Comparison of ENCODE assay signal across 1 cellular context in the genomic region with DNA sequence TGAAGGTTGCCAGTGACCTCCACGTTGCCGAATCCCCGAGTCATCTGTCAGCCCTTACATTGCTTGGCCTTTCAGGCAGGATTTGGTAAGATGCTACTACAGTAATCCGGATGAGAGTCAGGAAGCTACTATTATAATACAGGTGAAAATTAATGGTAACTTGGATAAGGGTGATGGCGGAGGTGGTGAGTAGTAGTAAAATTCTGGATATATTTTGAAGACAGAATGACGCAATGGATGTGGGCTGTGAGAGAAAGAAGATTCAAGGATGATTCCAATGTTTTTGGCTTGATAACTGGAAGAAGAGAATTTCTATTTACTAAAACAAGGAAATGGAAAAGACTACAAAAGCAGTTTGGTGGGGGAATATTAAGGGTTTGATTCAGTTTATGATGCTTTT.
TF ChIP-seq lines count a peak whose summit lies in the region.

No MANE protein-coding gene starts in this region.

TF ChIP-seq in endothelial cell of umbilical vein, 7 proteins besides CTCF, POLR2A, EP300 and RAD21 (continued from another document):
- TF ChIP-seq GATA2 (IDR thresholded peaks at IDR 0.05; ENCODE audit: insufficient read depth, insufficient read length, low read depth, low read length) (no peak), POLR2AphosphoS5 (IDR thresholded peaks at IDR 0.05; ENCODE audit: insufficient read depth, low read depth, low read length) (no peak), MYC (IDR thresholded peaks at IDR 0.05; ENCODE audit: low read depth, low read length) (no peak)
